ENCODE assay signal across 1 cellular context in genomic region chr2:226837787-226838603, GRCh38.
TF ChIP-seq lines count a peak whose summit lies in the region.

No MANE protein-coding gene starts in this region.

TF ChIP-seq in K562, 482 proteins besides CTCF, POLR2A, EP300 and RAD21 (continued from another document and continues in another):
- TF ChIP-seq BCLAF1 (IDR thresholded peaks at IDR 0.05; ENCODE audit: borderline replicate concordance in 1 of 2, control insufficient read depth in 1 of 2, low read depth in 2 of 2, low read length in 1 of 2) (no peak), CBFA2T2 (conservative IDR thresholded peaks at IDR 0.05) (peak; percentile 72), CHCHD3 (CRISPR knock-in tag; IDR thresholded peaks at IDR 0.05) (no peak), ARID1B (IDR thresholded peaks at IDR 0.05) (peak; percentile 88), THRAP3 (IDR thresholded peaks at IDR 0.05; ENCODE audit: borderline replicate concordance) (no peak), NR3C1 (CRISPR knock-in tag; IDR thresholded peaks at IDR 0.05) (no peak), ZNF766 (CRISPR knock-in tag; conservative IDR thresholded peaks at IDR 0.05) (0 out of 2 replicates have a peak, but pooled peaks have one; percentile 24), POLR2AphosphoS5 (IDR thresholded peaks at IDR 0.05; ENCODE audit: control insufficient read depth, insufficient read depth, low read depth, low read length) (peak; percentile 53; the same call in 1 of the 2 replicates), ZNF511 (CRISPR knock-in tag; IDR thresholded peaks at IDR 0.05) (no peak), NCOR1 (IDR thresholded peaks at IDR 0.05) (peak; percentile 70), ZNF311 (CRISPR knock-in tag; IDR thresholded peaks at IDR 0.05) (no peak), TEAD1 (CRISPR knock-in tag; IDR thresholded peaks at IDR 0.05) (0 out of 4 replicates have a peak, but pooled peaks of 1 of the 2 experiments have one; percentile 13), RBFOX2 (IDR thresholded peaks at IDR 0.05; ENCODE audit: low read depth, low read length) (peak; percentile 57), GMEB1 (CRISPR knock-in tag; IDR thresholded peaks at IDR 0.05) (no peak), GABPB1 (CRISPR knock-in tag; IDR thresholded peaks at IDR 0.05) (no peak), MTA1 (IDR thresholded peaks at IDR 0.05; ENCODE audit: borderline replicate concordance) (no peak), TBL1XR1 (IDR thresholded peaks at IDR 0.05; ENCODE audit: low read length in 2 of 2) (0 out of 4 replicates have a peak, but pooled peaks of 1 of the 2 experiments have one; percentile 14), ID3 (CRISPR knock-in tag; IDR thresholded peaks at IDR 0.05) (no peak), ID3 (tag; IDR thresholded peaks at IDR 0.05) (0 out of 2 replicates have a peak, but pooled peaks have one; percentile 38), NEUROD1 (IDR thresholded peaks at IDR 0.05; ENCODE audit: borderline replicate concordance, low read depth, low read length, partially characterized antibody) (no peak), E2F5 (CRISPR knock-in tag; IDR thresholded peaks at IDR 0.05) (no peak), LEF1 (IDR thresholded peaks at IDR 0.05) (peak; percentile 39), DPF2 (IDR thresholded peaks at IDR 0.05) (peak; percentile 65), ESRRA (IDR thresholded peaks at IDR 0.05; ENCODE audit: borderline replicate concordance, low read depth) (peak; percentile 68; the same call in 1 of the 2 replicates), RBM14 (IDR thresholded peaks at IDR 0.05; ENCODE audit: borderline replicate concordance, insufficient read depth, low read depth, low read length) (no peak), ZNF280B (CRISPR knock-in tag; IDR thresholded peaks at IDR 0.05) (no peak), ZNF274 (IDR thresholded peaks at IDR 0.05; ENCODE audit: borderline replicate concordance, low read depth, low read length) (no peak), TAL1 (IDR thresholded peaks at IDR 0.05) (peak; percentile 77), CBFB (CRISPR knock-in tag; IDR thresholded peaks at IDR 0.05) (no peak), MED1 (CRISPR knock-in tag; IDR thresholded peaks at IDR 0.05; ENCODE audit: borderline replicate concordance) (no peak), GATA2 (CRISPR knock-in tag; IDR thresholded peaks at IDR 0.05) (0 out of 2 replicates have a peak, but pooled peaks have one; percentile 24), ZNF124 (CRISPR knock-in tag; IDR thresholded peaks at IDR 0.05) (no peak), CBFA2T3 (IDR thresholded peaks at IDR 0.05) (peak; percentile 87), TBP (optimal IDR thresholded peaks at IDR 0.05; ENCODE audit: low read depth, low read length) (no peak), SIN3B (IDR thresholded peaks at IDR 0.05; ENCODE audit: low read depth) (no peak), MYC (IDR thresholded peaks at IDR 0.05; ENCODE audit: low read depth, low read length) (peak; percentile 43; the same call in 1 of the 2 replicates), MYC (CRISPR knock-in tag; IDR thresholded peaks at IDR 0.05; ENCODE audit: borderline replicate concordance, low read depth) (no peak), HDAC1 (IDR thresholded peaks at IDR 0.05) (no peak; a peak in 1 of 4 replicates), FOXM1 (IDR thresholded peaks at IDR 0.05; ENCODE audit: low read depth) (peak; percentile 29), FOXM1 (CRISPR knock-in tag; IDR thresholded peaks at IDR 0.05; ENCODE audit: low read depth) (no peak), KLF10 (CRISPR knock-in tag; IDR thresholded peaks at IDR 0.05) (no peak), MNT (conservative IDR thresholded peaks at IDR 0.05) (peak; percentile 32 to 36; a peak in 2 of 4 replicates), USF1 (CRISPR knock-in tag; IDR thresholded peaks at IDR 0.05) (no peak), ZNF121 (CRISPR knock-in tag; conservative IDR thresholded peaks at IDR 0.05) (no peak), NFYB (IDR thresholded peaks at IDR 0.05; ENCODE audit: extremely low read depth, insufficient read length) (no peak), COPS2 (conservative IDR thresholded peaks at IDR 0.05) (no peak), PHF21A (IDR thresholded peaks at IDR 0.05; ENCODE audit: borderline replicate concordance, low read depth) (no peak), KDM1A (IDR thresholded peaks at IDR 0.05) (peak; percentile 38 to 46; a peak in 1 of 4 replicates), EP400 (IDR thresholded peaks at IDR 0.05) (peak; percentile 57), TFE3 (CRISPR knock-in tag; IDR thresholded peaks at IDR 0.05) (no peak), RBBP5 (IDR thresholded peaks at IDR 0.05; ENCODE audit: borderline replicate concordance, insufficient read depth, low read length, poor library complexity, severe bottlenecking) (peak; percentile 38), SMARCE1 (IDR thresholded peaks at IDR 0.05) (peak; percentile 11; the same call in 1 of the 2 replicates), PHB (CRISPR knock-in tag; IDR thresholded peaks at IDR 0.05) (no peak), NR2F6 (CRISPR knock-in tag; IDR thresholded peaks at IDR 0.05) (no peak), ZBED1 (IDR thresholded peaks at IDR 0.05) (no peak), ZNF197 (CRISPR knock-in tag; IDR thresholded peaks at IDR 0.05; ENCODE audit: low read depth) (0 out of 2 replicates have a peak, but pooled peaks have one; percentile 49), ZKSCAN8 (CRISPR knock-in tag; IDR thresholded peaks at IDR 0.05) (peak; percentile 30; the same call in 1 of the 2 replicates), NFIC (IDR thresholded peaks at IDR 0.05) (0 out of 2 replicates have a peak, but pooled peaks have one; percentile 20), CREB3 (tag; conservative IDR thresholded peaks at IDR 0.05; ENCODE audit: low read depth) (no peak), RBM34 (IDR thresholded peaks at IDR 0.05; ENCODE audit: borderline replicate concordance, insufficient read depth, low read length) (no peak), TEAD4 (IDR thresholded peaks at IDR 0.05; ENCODE audit: low read length) (peak; percentile 82), TEAD4 (CRISPR knock-in tag; IDR thresholded peaks at IDR 0.05; ENCODE audit: borderline replicate concordance) (no peak), ZNF140 (CRISPR knock-in tag; IDR thresholded peaks at IDR 0.05) (no peak), BRF1 (IDR thresholded peaks at IDR 0.05; ENCODE audit: borderline replicate concordance, extremely low read depth, insufficient read length) (no peak), MTA3 (IDR thresholded peaks at IDR 0.05; ENCODE audit: borderline replicate concordance) (peak; percentile 22; the same call in 1 of the 2 replicates), ZNF589 (CRISPR knock-in tag; IDR thresholded peaks at IDR 0.05; ENCODE audit: low read depth) (0 out of 2 replicates have a peak, but pooled peaks have one; percentile 23), SMARCA4 (IDR thresholded peaks at IDR 0.05) (peak; percentile 47; the same call in 1 of the 2 replicates), ZNF79 (CRISPR knock-in tag; IDR thresholded peaks at IDR 0.05; ENCODE audit: low read depth) (no peak), HCFC1 (IDR thresholded peaks at IDR 0.05; ENCODE audit: low read depth, low read length) (no peak)
